8 cellular contexts compared by ENCODE assay signal in genomic region chr19:40799558-40800338, GRCh38. TPM values are rescaled to one million over a fixed set of nuclear protein-coding genes. Genes with fewer than 3 reads are reported as not detected.
DNase-seq lines count a peak whose midpoint lies in the region; ATAC-seq, FAIRE-seq and TF ChIP-seq lines count a peak whose summit lies in the region.

No MANE protein-coding gene starts in this region.

- H3K27me3 ChIP-seq in MG63 = no peaks in the 10 kb centered on the region
- H3K27me3 ChIP-seq in body of pancreas = no peaks in the 10 kb centered on the region
- H3K27me3 ChIP-seq in keratinocyte (ENCODE audit: control insufficient read depth, extremely low read depth, insufficient read depth, low read length) = no peaks in the 10 kb centered on the region

- H3K36me3 Mint-ChIP-seq in stimulated activated naive CD8-positive, alpha-beta T cell treated with anti-CD3 and anti-CD28 coated beads, Interleukin-15, Interleukin-2, amounts not matched to agents 100 ng/mL and 50 ng/mL, for 24 hours (ENCODE audit: low read depth) = peaks cover 32% of the 10 kb centered on the region

- H3K9ac ChIP-seq in keratinocyte (ENCODE audit: control insufficient read depth, extremely low read depth, insufficient read depth, low read length) = peak overlapping the region; percentile 90

- H3K4me3 Mint-ChIP-seq in stimulated activated naive CD8-positive, alpha-beta T cell treated with anti-CD3 and anti-CD28 coated beads, Interleukin-15, Interleukin-2, amounts not matched to agents 100 ng/mL and 50 ng/mL, for 24 hours = peak overlapping the region; percentile 95

- H3K79me2 ChIP-seq in keratinocyte (ENCODE audit: control insufficient read depth, insufficient read depth, low read length) = peaks cover 53% of the 10 kb centered on the region

- TF ChIP-seq POLR2A in body of pancreas (IDR thresholded peaks at IDR 0.05) = no peak

- peaks cover 28% of the 10 kb centered on the region for H4K20me1 ChIP-seq in keratinocyte (ENCODE audit: control insufficient read depth, extremely low read depth, insufficient read depth, low read length)

- dilution Hi-C loops in keratinocyte (cut with MboI; ENCODE audit: extremely low pct_ligation_motif_present, low sequenced_read_pairs) = no loop called here

- FAIRE-seq in keratinocyte (lab: Jason Lieb, UNC) = no peak

- H3K36me3 ChIP-seq in MG63 (peaks cover 46% of the 10 kb centered on the region), body of pancreas (replicated peaks in 1 of 2; ENCODE audit: insufficient read depth in 1 of 2, low read depth in 2 of 2) (no peaks in the 10 kb centered on the region), keratinocyte (ENCODE audit: control insufficient read depth in 2 of 2, extremely low read depth in 1 of 2, insufficient read depth in 2 of 2, low read length in 2 of 2) (peaks cover 23 to 42% of the 10 kb centered on the region in 2 experiments)

- H3K4me1 Mint-ChIP-seq in stimulated activated naive CD8-positive, alpha-beta T cell treated with anti-CD3 and anti-CD28 coated beads, Interleukin-15, Interleukin-2, amounts not matched to agents 100 ng/mL and 50 ng/mL, for 24 hours (ENCODE audit: low read depth) = peaks cover 64% of the 10 kb centered on the region

- no peaks in the 10 kb centered on the region for H3K9me3 Mint-ChIP-seq in stimulated activated naive CD8-positive, alpha-beta T cell treated with anti-CD3 and anti-CD28 coated beads, Interleukin-15, Interleukin-2, amounts not matched to agents 100 ng/mL and 50 ng/mL, for 24 hours

- H2AFZ ChIP-seq in keratinocyte (ENCODE audit: control insufficient read depth, low read length) = no peak overlapping the region

- H3K27me3 Mint-ChIP-seq in stimulated activated naive CD8-positive, alpha-beta T cell treated with anti-CD3 and anti-CD28 coated beads, Interleukin-15, Interleukin-2, amounts not matched to agents 100 ng/mL and 50 ng/mL, for 24 hours = no peaks in the 10 kb centered on the region

- H3K27ac ChIP-seq in body of pancreas (peak overlapping the region; percentile 86 to 96 (median 91)), keratinocyte (ENCODE audit: control insufficient read depth, insufficient read depth, low read length) (peak overlapping the region; percentile 78)

- peak overlapping the region; percentile 83 for H3K4me2 ChIP-seq in keratinocyte (ENCODE audit: control insufficient read depth, extremely low read depth, insufficient read depth, low read depth, low read length)

- H3K27ac Mint-ChIP-seq in stimulated activated naive CD8-positive, alpha-beta T cell treated with anti-CD3 and anti-CD28 coated beads, Interleukin-15, Interleukin-2, amounts not matched to agents 100 ng/mL and 50 ng/mL, for 24 hours = peak overlapping the region; percentile 95

- H3K9me1 ChIP-seq in keratinocyte (ENCODE audit: control insufficient read depth, extremely low read depth, insufficient read depth, low read length) = peaks cover 10% of the 10 kb centered on the region

- H3K9me3 ChIP-seq in MG63 = no peaks in the 10 kb centered on the region
- no peaks in the 10 kb centered on the region for H3K9me3 ChIP-seq in body of pancreas
- H3K9me3 ChIP-seq in keratinocyte (ENCODE audit: control insufficient read depth, low read depth, low read length) = no peaks in the 10 kb centered on the region

- no peak for ATAC-seq in body of pancreas
- no peak for ATAC-seq in left lobe of liver
- ATAC-seq in HG03442 (IDR thresholded peaks at IDR 0.05; ENCODE audit: unreplicated experiment) = no peak

- peak overlapping the region; percentile 76 for H3K4me3 ChIP-seq in GM12864 (ENCODE audit: low read depth, low read length)
- peak overlapping the region; percentile 94 for H3K4me3 ChIP-seq in MG63
- peak overlapping the region; percentile 80 to 86 for H3K4me3 ChIP-seq in body of pancreas
- H3K4me3 ChIP-seq in keratinocyte (ENCODE audit: control insufficient read depth in 2 of 3, extremely low read depth in 1 of 3, insufficient read depth in 2 of 3, low read depth in 1 of 3, low read length in 3 of 3) = peak overlapping the region; percentile 67 to 97 (median 67)

- 3 to 4% methylated on average over 36 to 39 of the region's 40 CpGs for WGBS in body of pancreas, 2 donors

- H3K4me1 ChIP-seq in body of pancreas (peaks cover 57% of the 10 kb centered on the region), keratinocyte (ENCODE audit: control insufficient read depth, extremely low read depth, insufficient read depth, low read length) (peaks cover 43% of the 10 kb centered on the region)

- DNase-seq in GM12864 (ENCODE audit: low read depth) = no peak
- peak; percentile 52 for DNase-seq in MG63
- DNase-seq in body of pancreas = peak in 2 of 4 donors; percentile 42 to 43
- no peak for DNase-seq in keratinocyte (ENCODE audit: low read depth, low spot score)
- no peak for DNase-seq in left lobe of liver (ENCODE audit: low spot score)
- no peak for DNase-seq in KG1 (lab: John Stamatoyannopoulos, UW)

- intact Hi-C loops in body of pancreas (cut with DNase I) = no loop called here

- TF ChIP-seq CTCF in GM12864 (IDR thresholded peaks at IDR 0.05; ENCODE audit: low read depth, low read length, missing control alignments) (no peak), body of pancreas (IDR thresholded peaks at IDR 0.05) (no peak), keratinocyte (optimal IDR thresholded peaks at IDR 0.05 in 1 of 3, IDR thresholded peaks at IDR 0.05 in 1 of 3, conservative IDR thresholded peaks at IDR 0.05 in 1 of 3; ENCODE audit: extremely low read depth in 1 of 3, insufficient read depth in 2 of 3, low read length in 3 of 3) (no peak)

RNA-seq across cellular contexts. Expression of gene EGLN2, which starts 0.8 kb away (rescaled TPM):
- total RNA-seq in MG63 (2014; rRNA removed; shearing (Covaris generic); ENCODE audit: low replicate concordance) = 63.2 and 140 TPM in 2 replicates
- 10 to 100 TPM; 50.8 to 51.4 TPM for total RNA-seq in body of pancreas
- 31.6 to 57.0 TPM (median 41.0 TPM) in 3 replicates for polyA plus RNA-seq in keratinocyte
- polyA plus RNA-seq in keratinocyte (2011; ENCODE audit: low read depth) = 7.2 TPM
- polyA plus RNA-seq in keratinocyte (2011; cell fraction: cytosol; rRNA removed) = 27.7 and 50.2 TPM in 2 replicates
- polyA plus RNA-seq in keratinocyte (2011; cell fraction: nucleus; rRNA removed) = 39.8 and 58.0 TPM in 2 replicates
- polyA plus RNA-seq in keratinocyte (2012; ENCODE audit: low replicate concordance) = 27.9 and 71.5 TPM in 2 replicates
- polyA minus RNA-seq in keratinocyte = 40.5 to 110 TPM (median 61.5 TPM) in 3 replicates
- polyA minus RNA-seq in keratinocyte (2011; cell fraction: cytosol; rRNA and poly(A)+ RNA removed) = 56.8 TPM
- polyA minus RNA-seq in keratinocyte (2011; cell fraction: nucleus; rRNA and poly(A)+ RNA removed) = 23.4 and 25.2 TPM in 2 replicates
- 42.2 TPM for total RNA-seq in left lobe of liver

RNA-seq across cellular contexts. Expression of gene RAB4B, which starts 21.7 kb away (rescaled TPM):
- 34.4 and 41.2 TPM in 2 replicates for total RNA-seq in MG63 (2014; rRNA removed; shearing (Covaris generic); ENCODE audit: low replicate concordance)
- total RNA-seq in body of pancreas = 10 to 100 TPM; 20.4 to 23.3 TPM
- polyA plus RNA-seq in keratinocyte = 13.2 to 17.1 TPM (median 15.0 TPM) in 3 replicates
- polyA plus RNA-seq in keratinocyte (2011; ENCODE audit: low read depth) = 3.4 TPM
- 7.1 and 14.2 TPM in 2 replicates for polyA plus RNA-seq in keratinocyte (2011; cell fraction: cytosol; rRNA removed)
- polyA plus RNA-seq in keratinocyte (2011; cell fraction: nucleus; rRNA removed) = 21.7 and 25.9 TPM in 2 replicates
- polyA plus RNA-seq in keratinocyte (2012; ENCODE audit: low replicate concordance) = 15.7 and 20.3 TPM in 2 replicates
- 7.4 to 21.5 TPM (median 7.7 TPM) in 3 replicates for polyA minus RNA-seq in keratinocyte
- 11.7 TPM for polyA minus RNA-seq in keratinocyte (2011; cell fraction: cytosol; rRNA and poly(A)+ RNA removed)
- polyA minus RNA-seq in keratinocyte (2011; cell fraction: nucleus; rRNA and poly(A)+ RNA removed) = 1.9 and 2.9 TPM in 2 replicates
- total RNA-seq in left lobe of liver = 9.0 TPM

RNA-seq across cellular contexts. Expression of gene MIA, which starts 24.4 kb away (rescaled TPM):
- not detected in 2 replicates for total RNA-seq in MG63 (2014; rRNA removed; shearing (Covaris generic); ENCODE audit: low replicate concordance)
- total RNA-seq in body of pancreas (1 to 10 TPM in 1 of 2 donors, not detected in 1; 5.9 TPM), left lobe of liver (0.43 TPM)
- 3.4 to 7.4 TPM (median 5.5 TPM) in 3 replicates for polyA plus RNA-seq in keratinocyte
- not detected for polyA plus RNA-seq in keratinocyte (2011; ENCODE audit: low read depth)
- polyA plus RNA-seq in keratinocyte (2011; cell fraction: cytosol; rRNA removed) = 2.2 and 6.2 TPM in 2 replicates
- 0.76 and 3.1 TPM in 2 replicates for polyA plus RNA-seq in keratinocyte (2011; cell fraction: nucleus; rRNA removed)
- 2.2 and 15.4 TPM in 2 replicates for polyA plus RNA-seq in keratinocyte (2012; ENCODE audit: low replicate concordance)
- 2.4 to 8.9 TPM (median 5.7 TPM) in 3 replicates for polyA minus RNA-seq in keratinocyte
- not detected for polyA minus RNA-seq in keratinocyte (2011; cell fraction: cytosol; rRNA and poly(A)+ RNA removed)
- polyA minus RNA-seq in keratinocyte (2011; cell fraction: nucleus; rRNA and poly(A)+ RNA removed) = 3.2 TPM in 1 of 2 replicates, not detected in the other

RNA-seq across cellular contexts. Expression of gene SNRPA, which starts 48.7 kb away (rescaled TPM):
- 66.4 and 68.4 TPM in 2 replicates for total RNA-seq in MG63 (2014; rRNA removed; shearing (Covaris generic); ENCODE audit: low replicate concordance)
- total RNA-seq in body of pancreas = 10 to 100 TPM; 18.7 to 42.2 TPM
- polyA plus RNA-seq in keratinocyte = 54.5 to 129 TPM (median 93.4 TPM) in 3 replicates
- 9.3 TPM for polyA plus RNA-seq in keratinocyte (2011; ENCODE audit: low read depth)
- 83.2 and 87.4 TPM in 2 replicates for polyA plus RNA-seq in keratinocyte (2011; cell fraction: cytosol; rRNA removed)
- polyA plus RNA-seq in keratinocyte (2011; cell fraction: nucleus; rRNA removed) = 62.4 and 70.6 TPM in 2 replicates
- polyA plus RNA-seq in keratinocyte (2012; ENCODE audit: low replicate concordance) = 33.5 and 73.1 TPM in 2 replicates
- polyA minus RNA-seq in keratinocyte = 94.9 to 233 TPM (median 101 TPM) in 3 replicates
- polyA minus RNA-seq in keratinocyte (2011; cell fraction: cytosol; rRNA and poly(A)+ RNA removed) = 82.5 TPM
- polyA minus RNA-seq in keratinocyte (2011; cell fraction: nucleus; rRNA and poly(A)+ RNA removed) = 42.8 and 63.6 TPM in 2 replicates
- 23.6 TPM for total RNA-seq in left lobe of liver

RNA-seq across cellular contexts. Expression of gene ACTMAP, which starts 49.5 kb away (rescaled TPM):
- total RNA-seq in MG63 (2014; rRNA removed; shearing (Covaris generic); ENCODE audit: low replicate concordance) = 0.95 and 3.6 TPM in 2 replicates
- total RNA-seq in body of pancreas (1 to 10 TPM; 3.0 to 4.2 TPM), left lobe of liver (8.9 TPM)
- polyA plus RNA-seq in keratinocyte = 1.4 to 2.8 TPM (median 1.4 TPM) in 3 replicates
- 1.4 TPM for polyA plus RNA-seq in keratinocyte (2011; ENCODE audit: low read depth)
- 1.8 and 2.4 TPM in 2 replicates for polyA plus RNA-seq in keratinocyte (2011; cell fraction: cytosol; rRNA removed)
- polyA plus RNA-seq in keratinocyte (2011; cell fraction: nucleus; rRNA removed) = 5.0 and 6.9 TPM in 2 replicates
- 3.2 and 3.6 TPM in 2 replicates for polyA plus RNA-seq in keratinocyte (2012; ENCODE audit: low replicate concordance)
- 1.1 to 8.8 TPM (median 1.8 TPM) in 3 replicates for polyA minus RNA-seq in keratinocyte
- polyA minus RNA-seq in keratinocyte (2011; cell fraction: cytosol; rRNA and poly(A)+ RNA removed) = 2.7 TPM
- 1.5 and 3.3 TPM in 2 replicates for polyA minus RNA-seq in keratinocyte (2011; cell fraction: nucleus; rRNA and poly(A)+ RNA removed)
